In the genomic region with DNA sequence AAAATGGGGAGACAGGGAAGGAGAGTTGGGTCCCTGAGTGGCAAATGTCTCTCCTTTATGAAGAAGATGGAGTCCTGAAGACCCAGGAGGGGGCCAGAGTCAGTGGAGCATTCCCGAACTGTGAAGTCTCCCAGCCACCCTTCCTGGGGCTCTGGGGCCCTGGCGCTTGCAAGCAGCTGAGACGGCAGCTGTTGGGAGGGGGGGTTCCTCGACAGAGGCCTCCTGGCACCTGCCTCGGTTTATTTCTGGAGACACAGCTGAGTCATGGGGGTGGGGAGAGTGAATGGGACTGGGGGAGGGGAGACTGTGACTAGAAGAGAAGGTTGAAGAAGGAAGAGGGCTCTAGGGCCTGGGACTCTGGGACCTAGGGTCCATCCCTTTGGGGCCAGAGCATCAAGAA, we compare ENCODE assay signal across 10 cellular contexts. TPM values are rescaled to one million over a fixed set of nuclear protein-coding genes. Genes with fewer than 3 reads are reported as not detected.
DNase-seq lines count a peak whose midpoint lies in the region; ATAC-seq and TF ChIP-seq lines count a peak whose summit lies in the region.
"Had no signal": no experiment of that assay in that cellular context is flagged by ENCODE, and none has a peak within 500 bp of the region (broad histone marks: within the 10 kb centered on the region; RNA-seq: fewer than 3 reads in every experiment).

No MANE protein-coding gene starts in this region.

- H3K27me3 ChIP-seq in esophagus muscularis mucosa (no peaks in the 10 kb centered on the region), neuronal stem cell (ENCODE audit: control insufficient read depth in 3 of 3, insufficient read depth in 3 of 3, low read depth in 1 of 3, low read length in 3 of 3) (peaks cover 0 to 5% (median 0%) of the 10 kb centered on the region in 3 experiments)

- H2BK15ac ChIP-seq in neuronal stem cell (ENCODE audit: low read length), result peak overlapping the region; percentile 62

- H3K4me2 ChIP-seq in neuronal stem cell (ENCODE audit: insufficient read depth, low read length, poor library complexity, severe bottlenecking), result no peak overlapping the region

- no peak overlapping the region for H3K4ac ChIP-seq in neuronal stem cell (ENCODE audit: low read length)

- H3K4me1 ChIP-seq in esophagus muscularis mucosa, result peaks cover 89 to 95% (median 92%) of the 10 kb centered on the region in 4 donors
- H3K4me1 ChIP-seq in neuronal stem cell (ENCODE audit: control insufficient read depth in 2 of 2, insufficient read depth in 1 of 2, low read depth in 1 of 2, low read length in 2 of 2), result peaks cover 65 to 73% of the 10 kb centered on the region in 2 donors

- H4K91ac ChIP-seq in neuronal stem cell (ENCODE audit: low read depth, low read length, poor library complexity), result no peak overlapping the region

- H2AK5ac ChIP-seq in neuronal stem cell (ENCODE audit: low read depth, low read length), result peak overlapping the region; percentile 38

- peak overlapping the region; percentile 84 for H3K18ac ChIP-seq in neuronal stem cell (ENCODE audit: low read length)

- DNase-seq in DMS 273 treated with DMSO at 0.1 percent for 48 hours (lab: John Stamatoyannopoulos, UW) (peak; percentile 60), NCI-H69 (lab: John Stamatoyannopoulos, UW) (peak; percentile 27), esophagus muscularis mucosa (ENCODE audit: extremely low spot score) (no peak), neuronal stem cell (ENCODE audit: low spot score) (no peak), NCI-H2196 treated with DMSO at 0.1 percent for 48 hours (lab: John Stamatoyannopoulos, UW; ENCODE audit: unreplicated experiment) (no peak)
- DNase-seq in activated CD4-positive, CD25-positive, alpha-beta regulatory T cell (lab: John Stamatoyannopoulos, UW), result no peak
- DNase-seq: NCI-H187 had no signal

- H3K27ac ChIP-seq in esophagus muscularis mucosa (replicated peaks in 1 of 4) (peak overlapping the region; percentile 78 to 85 (median 82)), neuronal stem cell (replicated peaks; ENCODE audit: low read length) (peak overlapping the region; percentile 82)

- H3K9me3 ChIP-seq in esophagus muscularis mucosa, result no peaks in the 10 kb centered on the region
- no peaks in the 10 kb centered on the region for H3K9me3 ChIP-seq in neuronal stem cell (replicated peaks in 1 of 2; ENCODE audit: control insufficient read depth in 2 of 2, insufficient read depth in 1 of 2, low read depth in 1 of 2, low read length in 2 of 2)

- no peak overlapping the region for H2BK120ac ChIP-seq in neuronal stem cell (ENCODE audit: low read depth, low read length)

- H3K4me3 ChIP-seq in esophagus muscularis mucosa (no peak overlapping the region), neuronal stem cell (ENCODE audit: low read length in 2 of 2) (no peak overlapping the region)

- WGBS in esophagus muscularis mucosa, result 30% methylated on average over 5 of the region's 5 CpGs
- no CpG with 5 or more reads among the region's 5 CpGs for WGBS in neuronal stem cell (ENCODE audit: extremely low coverage in 2 of 2, insufficient read length in 2 of 2, insufficient replicate concordance in 1 of 2), 2 donors

- no peak overlapping the region for H3K23ac ChIP-seq in neuronal stem cell (ENCODE audit: low read depth, low read length, poor library complexity)

- peaks cover 4% of the 10 kb centered on the region for H3K79me1 ChIP-seq in neuronal stem cell (ENCODE audit: low read depth, low read length)

- ATAC-seq in GM21619 (IDR thresholded peaks at IDR 0.05; ENCODE audit: unreplicated experiment) (no peak), HG02571 (IDR thresholded peaks at IDR 0.05; ENCODE audit: unreplicated experiment) (no peak)

- H2BK5ac ChIP-seq in neuronal stem cell (ENCODE audit: low read length), result peak overlapping the region; percentile 25

- TF ChIP-seq CTCF in esophagus muscularis mucosa (IDR thresholded peaks at IDR 0.05), result no peak

- no peak for TF ChIP-seq EP300 in esophagus muscularis mucosa (IDR thresholded peaks at IDR 0.05)

- H2BK12ac ChIP-seq in neuronal stem cell (ENCODE audit: low read length), result peak overlapping the region; percentile 14

- H4K8ac ChIP-seq in neuronal stem cell (ENCODE audit: low read depth, low read length), result no peak overlapping the region

- no peak overlapping the region for H3K9ac ChIP-seq in neuronal stem cell (ENCODE audit: low read depth, low read length, poor library complexity)

- H3K36me3 ChIP-seq in esophagus muscularis mucosa, result no peaks in the 10 kb centered on the region
- peaks cover 0 to 1% of the 10 kb centered on the region in 2 donors for H3K36me3 ChIP-seq in neuronal stem cell (replicated peaks in 1 of 2; ENCODE audit: control insufficient read depth in 2 of 2, insufficient read depth in 2 of 2, low read length in 2 of 2)

- no peak overlapping the region for H2AFZ ChIP-seq in neuronal stem cell (ENCODE audit: low read length)

- intact Hi-C loops in esophagus muscularis mucosa (cut with DNase I), result no loop called here

- no peak for TF ChIP-seq POLR2A in esophagus muscularis mucosa (IDR thresholded peaks at IDR 0.05; ENCODE audit: low read depth)

- H3K14ac ChIP-seq in neuronal stem cell (ENCODE audit: low read length), result no peak overlapping the region

RNA-seq across cellular contexts. Expression of gene NES, which starts 14.0 kb away (rescaled TPM):
- 10 to 100 TPM; 16.6 to 37.4 (median 32.5) TPM for total RNA-seq in esophagus muscularis mucosa
- 150 TPM for polyA plus RNA-seq in neuronal stem cell (2013, experiment 1 of 2)
- polyA plus RNA-seq in neuronal stem cell (2013, experiment 2 of 2), result 143 TPM

RNA-seq across cellular contexts. Expression of gene BCAN, which starts 21.3 kb away (rescaled TPM):
- 1 to 10 TPM in 1 of 4 donors, under 1 TPM in 2, not detected in 1; 0.45 to 1.0 (median 0.99) TPM for total RNA-seq in esophagus muscularis mucosa
- polyA plus RNA-seq in neuronal stem cell (2013, experiment 1 of 2), result 0.89 TPM
- polyA plus RNA-seq in neuronal stem cell (2013, experiment 2 of 2), result 0.54 TPM
- total RNA-seq: epithelial cell of proximal tubule had no signal

RNA-seq across cellular contexts. Expression of gene CRABP2, which starts 42.2 kb away (rescaled TPM):
- total RNA-seq in esophagus muscularis mucosa, result 1 to 10 TPM; 1.2 to 6.4 (median 2.7) TPM
- 479 TPM for polyA plus RNA-seq in neuronal stem cell (2013, experiment 1 of 2)
- 474 TPM for polyA plus RNA-seq in neuronal stem cell (2013, experiment 2 of 2)

RNA-seq across cellular contexts. Expression of gene HAPLN2, which starts 44.0 kb away (rescaled TPM):
- 1 to 10 TPM in 3 of 4 donors, under 1 TPM in 1; 0.83 to 5.1 (median 2.2) TPM for total RNA-seq in esophagus muscularis mucosa
- polyA plus RNA-seq in neuronal stem cell (2013, experiment 1 of 2), result 1.8 TPM
- polyA plus RNA-seq in neuronal stem cell (2013, experiment 2 of 2), result 1.7 TPM
- total RNA-seq: epithelial cell of proximal tubule had no signal

Comparison
In these comparisons a context has a peak if more than half of its experiments do, and no peak if none do; other contexts are left out.
1. DNase-seq: peak in DMS 273 treated with DMSO at 0.1 percent for 48 hours (single experiment) and NCI-H69 (single experiment); none in esophagus muscularis mucosa (single experiment), neuronal stem cell (single experiment), NCI-H2196 treated with DMSO at 0.1 percent for 48 hours (single experiment) and activated CD4-positive, CD25-positive, alpha-beta regulatory T cell (0 of 4).